In the genomic region with DNA sequence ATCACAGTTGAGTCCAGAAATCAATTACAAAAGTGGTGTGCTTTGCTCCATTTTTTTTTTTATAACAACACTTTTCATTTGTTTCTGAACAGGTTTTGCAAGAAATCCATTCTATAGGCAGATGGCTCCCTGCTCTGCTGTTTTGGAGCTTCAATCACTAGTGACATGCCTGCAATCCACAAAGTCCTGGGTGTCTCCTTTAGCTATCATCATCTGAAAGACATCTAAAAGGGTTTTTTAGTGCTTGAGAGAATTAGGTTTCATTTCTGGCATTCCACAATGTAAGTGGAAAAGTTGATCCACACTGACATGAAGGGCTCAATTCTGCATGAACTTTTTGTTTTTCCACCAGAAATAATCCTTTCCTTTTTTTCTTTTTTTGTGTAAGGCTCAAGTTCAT, we compare ENCODE assay signal across 31 cellular contexts. TPM values are rescaled to one million over a fixed set of nuclear protein-coding genes. Genes with fewer than 3 reads are reported as not detected.
"Had no signal": no experiment of that assay in that cellular context is flagged by ENCODE, and none has a peak within 500 bp of the region (broad histone marks: within the 10 kb centered on the region; RNA-seq: fewer than 3 reads in every experiment).

No MANE protein-coding gene starts in this region.

- H3K4me1 ChIP-seq: SJCRH30 had no signal

- H3K4me3 Mint-ChIP-seq: activated B cell treated with CpG ODN at 0.5 μM for 24 hours; activated CD4-positive, alpha-beta memory T cell treated with anti-CD3 and anti-CD28 coated beads for 36 hours; activated naive CD4-positive, alpha-beta T cell treated with anti-CD3 and anti-CD28 coated beads for 36 hours; activated T-cell treated with anti-CD3 and anti-CD28 coated beads, Interleukin-2, amount 50 U/mL, for 4 hours; activated T-helper 1 cell treated with anti-CD3 and anti-CD28 coated beads, Interleukin-12 subunit alpha, Interleukin-12 subunit beta, Interleukin-2, Interleukin-4 antibody, amounts not matched to agents 30 ng/mL and 10 ng/mL and 1 ng/mL, durations not matched to agents 14 hours and 24 hours and 36 hours had no signal

- H3K27ac Mint-ChIP-seq: activated B cell treated with CpG ODN at 0.5 μM for 24 hours; activated CD4-positive, alpha-beta memory T cell treated with anti-CD3 and anti-CD28 coated beads for 36 hours; activated naive CD4-positive, alpha-beta T cell treated with anti-CD3 and anti-CD28 coated beads for 36 hours; activated naive CD4-positive, alpha-beta T cell treated with anti-CD3 and anti-CD28 coated beads, Interleukin-2, amount 50 U/mL, for 72 hours; activated T-helper 1 cell treated with anti-CD3 and anti-CD28 coated beads, Interleukin-12 subunit alpha, Interleukin-12 subunit beta, Interleukin-2, Interleukin-4 antibody, amounts not matched to agents 30 ng/mL and 10 ng/mL and 1 ng/mL, durations not matched to agents 14 hours and 24 hours and 36 hours had no signal

- H3K9me3 Mint-ChIP-seq: activated B cell treated with CpG ODN at 0.5 μM for 24 hours; activated CD4-positive, alpha-beta memory T cell treated with anti-CD3 and anti-CD28 coated beads for 36 hours; activated naive CD4-positive, alpha-beta T cell treated with anti-CD3 and anti-CD28 coated beads for 36 hours; activated naive CD4-positive, alpha-beta T cell treated with anti-CD3 and anti-CD28 coated beads, Interleukin-2, amount 50 U/mL, for 72 hours; activated T-cell treated with anti-CD3 and anti-CD28 coated beads, Interleukin-2, amount 50 U/mL, for 4 hours; activated T-helper 1 cell treated with anti-CD3 and anti-CD28 coated beads, Interleukin-12 subunit alpha, Interleukin-12 subunit beta, Interleukin-2, Interleukin-4 antibody, amounts not matched to agents 30 ng/mL and 10 ng/mL and 1 ng/mL, durations not matched to agents 14 hours and 24 hours and 36 hours had no signal

- H3K27me3 Mint-ChIP-seq: brain had no signal

- H3K27ac ChIP-seq: SJCRH30, SK-N-MC, VCaP had no signal

- ATAC-seq: activated naive CD4-positive, alpha-beta T cell treated with anti-CD3 and anti-CD28 coated beads, Interleukin-2, amount 50 U/mL, for 72 hours; activated T-cell treated with anti-CD3 and anti-CD28 coated beads, Interleukin-2, amount 50 U/mL, for 4 hours; Panc1 had no signal

- H3K4me3 ChIP-seq: SJCRH30, SK-N-MC had no signal

- H3K4me1 Mint-ChIP-seq: activated B cell treated with CpG ODN at 0.5 μM for 24 hours had no signal

- H3K36me3 ChIP-seq: SJCRH30 had no signal

- H3K27me3 ChIP-seq: SJCRH30 had no signal

- H3K9me3 ChIP-seq: SJCRH30 had no signal

- DNase-seq: activated B cell treated with CpG ODN at 0.5 μM for 24 hours; activated CD4-positive, alpha-beta memory T cell treated with anti-CD3 and anti-CD28 coated beads for 36 hours; activated CD4-positive, alpha-beta T cell treated with anti-CD3 and anti-CD28 coated beads for 4 hours; activated CD4-positive, alpha-beta T cell treated with anti-CD3 and anti-CD28 coated beads, Interleukin-2, amount 50 U/mL, for 1 hour; activated CD4-positive, CD25-positive, alpha-beta regulatory T cell treated with anti-CD3 and anti-CD28 coated beads, Interleukin-2, amount 50 U/mL, for 72 hours; activated CD8-positive, alpha-beta memory T cell treated with anti-CD3 and anti-CD28 coated beads, Interleukin-2, amount 50 U/mL, for 4 hours; activated gamma-delta T cell treated with Interleukin-2 at 50 U/mL for 16 hours; activated naive CD4-positive, alpha-beta T cell treated with anti-CD3 and anti-CD28 coated beads for 36 hours; activated T-cell treated with anti-CD3 and anti-CD28 coated beads for 4 hours; activated T-cell treated with anti-CD3 and anti-CD28 coated beads, Interleukin-2, amount 50 U/mL, for 4 hours; cerebellar nuclear complex; Karpas-422; NCI-H1105; NCI-H1417 treated with DMSO at 0.1 percent for 48 hours; NCI-H187 treated with DMSO at 0.1 percent for 48 hours; NCI-H2081; NCI-H2171 treated with DMSO at 0.1 percent for 48 hours; NCI-H2227 treated with DMSO at 0.1 percent for 48 hours; NCI-H524 treated with DMSO at 0.1 percent for 48 hours; SHP77; SJCRH30; SW 1271; T-helper 1 cell; T-helper 2 cell; T-helper 9 cell had no signal

- H3K36me3 Mint-ChIP-seq: activated CD4-positive, alpha-beta memory T cell treated with anti-CD3 and anti-CD28 coated beads for 36 hours; activated naive CD4-positive, alpha-beta T cell treated with anti-CD3 and anti-CD28 coated beads, Interleukin-2, amount 50 U/mL, for 72 hours had no signal

RNA-seq across cellular contexts. Expression of gene MEIS2, which starts 24.0 kb away (rescaled TPM):
- total RNA-seq: activated CD4-positive, alpha-beta memory T cell treated with anti-CD3 and anti-CD28 coated beads for 36 hours; activated naive CD4-positive, alpha-beta T cell treated with anti-CD3 and anti-CD28 coated beads for 36 hours; activated T-helper 1 cell treated with anti-CD3 and anti-CD28 coated beads, Interleukin-12 subunit alpha, Interleukin-12 subunit beta, Interleukin-2, Interleukin-4 antibody, amounts not matched to agents 30 ng/mL and 10 ng/mL and 1 ng/mL, durations not matched to agents 14 hours and 24 hours and 36 hours had no signal
